7 cellular contexts compared by ENCODE assay signal in genomic region chr11:109965926-109966325, GRCh38.
DNase-seq lines count a peak whose midpoint lies in the region; ATAC-seq, FAIRE-seq and TF ChIP-seq lines count a peak whose summit lies in the region.
"Not testable (repeated sequence)": the region's sequence is repeated elsewhere in the genome, so short reads cannot be mapped to it uniquely, and the experiment has no call there.

No MANE protein-coding gene starts in this region.

- not testable (repeated sequence) for H3K4me3 ChIP-seq in GM12878

- not testable (repeated sequence) for H3K36me3 ChIP-seq in GM12878 (ENCODE audit: control insufficient read depth in 2 of 2, insufficient read depth in 2 of 2, low read length in 1 of 2)

- not testable (repeated sequence) for BruUV-seq in GM12878 (replicated peaks; lab: Mats Ljungman, UMichigan)

- TF ChIP-seq POLR2A in GM12891 (IDR thresholded peaks at IDR 0.05; ENCODE audit: low read depth, low read length); GM12878 (IDR thresholded peaks at IDR 0.05; ENCODE audit: low read depth, low read length): not testable (repeated sequence)

- H3K4me3 Mint-ChIP-seq in activated CD4-positive, alpha-beta T cell treated with anti-CD3 and anti-CD28 coated beads, Interleukin-2, amount 10 ng/mL, durations not matched to agents 24 days and 14 days = not testable (repeated sequence)

- peaks cover 25% of the 10 kb centered on the region for H3K4me1 Mint-ChIP-seq in activated CD4-positive, alpha-beta T cell treated with anti-CD3 and anti-CD28 coated beads, Interleukin-2, amount 10 ng/mL, durations not matched to agents 24 days and 14 days

- intact Hi-C loops in activated CD4-positive, alpha-beta T cell treated with anti-CD3 and anti-CD28 coated beads, Interleukin-2, amount 10 ng/mL, durations not matched to agents 24 days and 14 days (cut with micrococcal nuclease); GM12878 (cut with micrococcal nuclease; ENCODE audit: unreplicated experiment): not testable (repeated sequence)

- SMC1A ChIA-PET in GM12878 (lab: Charles Lee; ENCODE audit: uncharacterized antibody, unreplicated experiment) = interaction anchor here (1.0 to 12.2 kb wide), 6 partner anchors 9 to 112 kb away, joined by 3 to 223 read pairs (median 4); no protein-coding TSS in a partner anchor

- 46% methylated on average over 2 of the region's 2 CpGs for WGBS in GM12878 (ENCODE audit: insufficient coverage, insufficient replicate concordance, low lambda C conversion rate, missing lambda C conversion rate)

- H3K27me3 ChIP-seq in GM12878 (replicated peaks in 1 of 2; ENCODE audit: control insufficient read depth in 2 of 2, insufficient read depth in 2 of 2, low read length in 1 of 2) = not testable (repeated sequence)

- peaks cover 17% of the 10 kb centered on the region for H3K9me3 Mint-ChIP-seq in activated CD4-positive, alpha-beta T cell treated with anti-CD3 and anti-CD28 coated beads, Interleukin-2, amount 10 ng/mL, durations not matched to agents 24 days and 14 days

- DNase-seq in GM12891 (ENCODE audit: insufficient read length, low spot score); activated CD4-positive, alpha-beta T cell treated with anti-CD3 and anti-CD28 coated beads, Interleukin-2, amount 10 ng/mL, durations not matched to agents 24 days and 14 days; GM12878 (ENCODE audit: low read depth, low spot score): not testable (repeated sequence)
- peak; percentile 7 for DNase-seq in HT1080 (ENCODE audit: low read depth)
- DNase-seq in NK-92 treated with Interleukin-12 subunit alpha and Interleukin-12 subunit beta, amount 100 ng/mL, for 24 hours (lab: John Stamatoyannopoulos, UW) = peak; percentile 4
- peak; percentile 12 for DNase-seq in renal cortical epithelial cell (ENCODE audit: low read depth)

- H3K4me1 ChIP-seq in GM12878 (ENCODE audit: control insufficient read depth, insufficient read depth, low read length) = peaks cover 10% of the 10 kb centered on the region; the same call in 1 of the 2 replicates

- not testable (repeated sequence) for H2AFZ ChIP-seq in GM12878 (ENCODE audit: control insufficient read depth, low read depth, low read length)

- peak overlapping the region; percentile 47 for H3K27ac Mint-ChIP-seq in activated CD4-positive, alpha-beta T cell treated with anti-CD3 and anti-CD28 coated beads, Interleukin-2, amount 10 ng/mL, durations not matched to agents 24 days and 14 days

- not testable (repeated sequence) for H3K9me3 ChIP-seq in GM12878 (replicated peaks; ENCODE audit: control insufficient read depth, insufficient read depth, low read length)

- not testable (repeated sequence) for H3K9ac ChIP-seq in GM12878 (ENCODE audit: control insufficient read depth, insufficient read depth, low read length)

- in situ Hi-C loops in GM12878 (cut with MboI) = not testable (repeated sequence)

- H3K79me2 ChIP-seq in GM12878 (ENCODE audit: control insufficient read depth, insufficient read depth, low read length) = not testable (repeated sequence)

- TF ChIP-seq RAD21 in GM12878 (IDR thresholded peaks at IDR 0.05; ENCODE audit: insufficient read depth, low read depth, low read length) = not testable (repeated sequence)

- not testable (repeated sequence) for H4K20me1 ChIP-seq in GM12878 (ENCODE audit: control insufficient read depth, insufficient read depth)

- POLR2A ChIA-PET in GM12878 (lab: Charles Lee) = interaction anchor here (1.2 kb wide), 1 partner anchor 9 kb away, joined by 4 read pairs; no protein-coding TSS in a partner anchor

- CTCF ChIA-PET in GM12878 (lab: Yijun Ruan, JAX) = interaction anchor here (1.0 to 1.2 kb wide), 3 partner anchors 9 to 19 kb away, joined by 3 to 4 read pairs (median 4); no protein-coding TSS in a partner anchor

- H3K27ac ChIP-seq in GM12878 (ENCODE audit: control insufficient read depth, insufficient read depth) = not testable (repeated sequence)

- RAD21 ChIA-PET in GM12878 (lab: Charles Lee; ENCODE audit: unreplicated experiment) = interaction anchor here (1.5 to 12.4 kb wide), 2 partner anchors 10 to 34 kb away, joined by 3 to 185 read pairs; no protein-coding TSS in a partner anchor

- not testable (repeated sequence) for TF ChIP-seq CTCF in GM12878 (IDR thresholded peaks at IDR 0.05 in 2 of 3, conservative IDR thresholded peaks at IDR 0.05 in 1 of 3; ENCODE audit: control insufficient read depth in 2 of 3, extremely low read depth in 1 of 3, insufficient read depth in 1 of 3, low read depth in 3 of 3, low read length in 3 of 3)

- not testable (repeated sequence) for H3K27me3 Mint-ChIP-seq in activated CD4-positive, alpha-beta T cell treated with anti-CD3 and anti-CD28 coated beads, Interleukin-2, amount 10 ng/mL, durations not matched to agents 24 days and 14 days

- not testable (repeated sequence) for H3K36me3 Mint-ChIP-seq in activated CD4-positive, alpha-beta T cell treated with anti-CD3 and anti-CD28 coated beads, Interleukin-2, amount 10 ng/mL, durations not matched to agents 24 days and 14 days (ENCODE audit: low read depth)

- TF ChIP-seq EP300 in GM12878 (IDR thresholded peaks at IDR 0.05; ENCODE audit: borderline replicate concordance in 1 of 2, control insufficient read depth in 1 of 2, low read depth in 2 of 2, low read length in 2 of 2) = not testable (repeated sequence)

- FAIRE-seq in GM12891 (lab: Jason Lieb, UNC) = peak; percentile 16
- not testable (repeated sequence) for FAIRE-seq in GM12878 (lab: Jason Lieb, UNC)

- not testable (repeated sequence) for H3K4me2 ChIP-seq in GM12878 (ENCODE audit: control insufficient read depth, insufficient read depth)

- peak; percentile 37 for ATAC-seq in GM19351 (IDR thresholded peaks at IDR 0.05; ENCODE audit: unreplicated experiment)
- ATAC-seq in GM12878 = peak; percentile 21

TF ChIP-seq in GM12878, 131 proteins besides CTCF, POLR2A, EP300 and RAD21:
- TF ChIP-seq, protein P1, sequence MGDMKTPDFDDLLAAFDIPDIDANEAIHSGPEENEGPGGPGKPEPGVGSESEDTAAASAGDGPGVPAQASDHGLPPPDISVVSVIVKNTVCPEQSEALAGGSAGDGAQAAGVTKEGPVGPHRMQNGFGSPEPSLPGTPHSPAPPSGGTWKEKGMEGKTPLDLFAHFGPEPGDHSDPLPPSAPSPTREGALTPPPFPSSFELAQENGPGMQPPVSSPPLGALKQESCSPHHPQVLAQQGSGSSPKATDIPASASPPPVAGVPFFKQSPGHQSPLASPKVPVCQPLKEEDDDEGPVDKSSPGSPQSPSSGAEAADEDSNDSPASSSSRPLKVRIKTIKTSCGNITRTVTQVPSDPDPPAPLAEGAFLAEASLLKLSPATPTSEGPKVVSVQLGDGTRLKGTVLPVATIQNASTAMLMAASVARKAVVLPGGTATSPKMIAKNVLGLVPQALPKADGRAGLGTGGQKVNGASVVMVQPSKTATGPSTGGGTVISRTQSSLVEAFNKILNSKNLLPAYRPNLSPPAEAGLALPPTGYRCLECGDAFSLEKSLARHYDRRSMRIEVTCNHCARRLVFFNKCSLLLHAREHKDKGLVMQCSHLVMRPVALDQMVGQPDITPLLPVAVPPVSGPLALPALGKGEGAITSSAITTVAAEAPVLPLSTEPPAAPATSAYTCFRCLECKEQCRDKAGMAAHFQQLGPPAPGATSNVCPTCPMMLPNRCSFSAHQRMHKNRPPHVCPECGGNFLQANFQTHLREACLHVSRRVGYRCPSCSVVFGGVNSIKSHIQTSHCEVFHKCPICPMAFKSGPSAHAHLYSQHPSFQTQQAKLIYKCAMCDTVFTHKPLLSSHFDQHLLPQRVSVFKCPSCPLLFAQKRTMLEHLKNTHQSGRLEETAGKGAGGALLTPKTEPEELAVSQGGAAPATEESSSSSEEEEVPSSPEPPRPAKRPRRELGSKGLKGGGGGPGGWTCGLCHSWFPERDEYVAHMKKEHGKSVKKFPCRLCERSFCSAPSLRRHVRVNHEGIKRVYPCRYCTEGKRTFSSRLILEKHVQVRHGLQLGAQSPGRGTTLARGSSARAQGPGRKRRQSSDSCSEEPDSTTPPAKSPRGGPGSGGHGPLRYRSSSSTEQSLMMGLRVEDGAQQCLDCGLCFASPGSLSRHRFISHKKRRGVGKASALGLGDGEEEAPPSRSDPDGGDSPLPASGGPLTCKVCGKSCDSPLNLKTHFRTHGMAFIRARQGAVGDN (IDR thresholded peaks at IDR 0.05) = peak; percentile 33; the same call in 1 of the 2 replicates
- TF ChIP-seq ATF7 (IDR thresholded peaks at IDR 0.05; ENCODE audit: low read depth) (peak; percentile 70), DPF2 (IDR thresholded peaks at IDR 0.05) (peak; percentile 20; the same call in 1 of the 2 replicates), IKZF1 (conservative IDR thresholded peaks at IDR 0.05) (peak; percentile 51), IKZF2 (IDR thresholded peaks at IDR 0.05) (peak in 1 of 2 experiments; percentile 16; a peak in 1 of 4 replicates), MTA2 (IDR thresholded peaks at IDR 0.05; ENCODE audit: low read depth) (0 out of 2 replicates have a peak, but pooled peaks have one; percentile 43), ATF2 (IDR thresholded peaks at IDR 0.05; ENCODE audit: low read length) (peak; percentile 37; the same call in 1 of the 2 replicates), NR2F1 (conservative IDR thresholded peaks at IDR 0.05) (peak; percentile 77), JUNB (IDR thresholded peaks at IDR 0.05) (peak; percentile 37; the same call in 1 of the 2 replicates), RUNX3 (IDR thresholded peaks at IDR 0.05; ENCODE audit: low read length) (0 out of 2 replicates have a peak, but pooled peaks have one; percentile 12), BHLHE40 (IDR thresholded peaks at IDR 0.05; ENCODE audit: borderline replicate concordance in 1 of 2, low read depth in 2 of 2, low read length in 1 of 2) (peak in 1 of 2 experiments; percentile 12; a peak in 1 of 4 replicates)
